ENCODE assay signal across 10 cellular contexts in the genomic region with DNA sequence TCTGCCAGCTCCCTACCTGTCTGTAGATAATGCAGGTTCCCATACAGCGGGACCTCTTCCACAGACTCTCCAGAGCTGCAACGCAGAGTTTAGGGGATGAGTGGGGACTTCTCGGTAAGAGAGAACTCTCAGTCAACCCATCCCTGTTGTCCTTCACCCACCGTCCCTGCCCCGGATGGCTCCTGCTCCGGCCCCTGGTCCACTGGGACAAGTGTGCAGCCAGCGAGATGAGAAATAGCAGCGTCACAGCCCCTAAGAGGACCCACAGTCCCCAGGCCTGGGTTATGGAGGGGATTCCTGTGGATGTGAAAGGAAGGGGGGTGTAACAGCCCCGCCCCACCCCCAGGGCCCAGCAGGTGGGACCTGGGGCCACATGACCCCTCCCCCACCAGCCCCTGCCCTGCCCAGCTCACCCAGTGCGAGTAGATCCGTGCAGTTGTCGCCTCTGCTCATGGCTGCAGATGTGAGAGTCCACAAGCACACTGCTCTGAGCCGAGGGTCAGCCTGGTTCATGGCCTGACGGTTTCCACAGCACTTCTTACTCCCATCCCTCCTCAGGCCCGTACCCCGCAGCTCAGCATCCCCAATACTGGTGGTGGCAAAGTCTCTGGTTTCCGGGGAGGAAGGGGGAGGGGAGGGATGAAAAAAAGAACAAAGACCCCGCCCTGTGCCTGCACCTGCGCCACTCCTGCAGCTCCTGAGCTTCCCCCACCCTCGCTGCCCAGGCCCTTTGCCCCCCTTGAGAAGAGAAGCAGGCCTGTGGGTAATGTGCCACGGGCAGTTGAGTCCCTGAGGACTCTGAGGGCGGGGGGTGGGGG. TPM values are rescaled to one million over a fixed set of nuclear protein-coding genes. Genes with fewer than 3 reads are reported as not detected.
DNase-seq lines count a peak whose midpoint lies in the region; ATAC-seq, FAIRE-seq and TF ChIP-seq lines count a peak whose summit lies in the region.
"Had no signal": no experiment of that assay in that cellular context is flagged by ENCODE, and none has a peak within 500 bp of the region (broad histone marks: within the 10 kb centered on the region; RNA-seq: fewer than 3 reads in every experiment).

A gene with protein sequence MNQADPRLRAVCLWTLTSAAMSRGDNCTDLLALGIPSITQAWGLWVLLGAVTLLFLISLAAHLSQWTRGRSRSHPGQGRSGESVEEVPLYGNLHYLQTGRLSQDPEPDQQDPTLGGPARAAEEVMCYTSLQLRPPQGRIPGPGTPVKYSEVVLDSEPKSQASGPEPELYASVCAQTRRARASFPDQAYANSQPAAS (minus strand): TSS at position 591 of the 818 bp plus-strand sequence. CDS start 78 bp downstream, at position 513.

- H3K9me3 ChIP-seq in breast epithelium = no peaks in the 10 kb centered on the region
- H3K9me3 ChIP-seq in keratinocyte (ENCODE audit: control insufficient read depth, low read depth, low read length) = no peaks in the 10 kb centered on the region

- no peak within 1 kb of the TSS for H3K9ac ChIP-seq in keratinocyte (ENCODE audit: control insufficient read depth, extremely low read depth, insufficient read depth, low read length)

- H3K9me3 Mint-ChIP-seq in MCF 10A (ENCODE audit: unreplicated experiment) = no peaks in the 10 kb centered on the region
- H3K9me3 Mint-ChIP-seq in activated CD4-positive, alpha-beta memory T cell treated with anti-CD3 and anti-CD28 coated beads for 36 hours = no peaks in the 10 kb centered on the region
- no peaks in the 10 kb centered on the region for H3K9me3 Mint-ChIP-seq in type B pancreatic cell

- H3K27me3 ChIP-seq in breast epithelium (no peaks in the 10 kb centered on the region), keratinocyte (ENCODE audit: control insufficient read depth, extremely low read depth, insufficient read depth, low read length) (no peaks in the 10 kb centered on the region)

- H3K4me1 Mint-ChIP-seq in MCF 10A (ENCODE audit: insufficient read depth, unreplicated experiment) = peaks cover 5% of the 10 kb centered on the region
- peaks cover 49% of the 10 kb centered on the region for H3K4me1 Mint-ChIP-seq in activated CD4-positive, alpha-beta memory T cell treated with anti-CD3 and anti-CD28 coated beads for 36 hours (ENCODE audit: low read depth)
- H3K4me1 Mint-ChIP-seq in type B pancreatic cell (ENCODE audit: unreplicated experiment) = peaks cover 17% of the 10 kb centered on the region

- H3K27ac Mint-ChIP-seq in MCF 10A (ENCODE audit: low read depth, unreplicated experiment) (no peak within 1 kb of the TSS), type B pancreatic cell (peak within 1 kb of the TSS; percentile 65)
- H3K27ac Mint-ChIP-seq in activated CD4-positive, alpha-beta memory T cell treated with anti-CD3 and anti-CD28 coated beads for 36 hours = peak within 1 kb of the TSS; percentile 96

- H3K27ac ChIP-seq in breast epithelium = peak within 1 kb of the TSS; percentile 7 to 66
- H3K27ac ChIP-seq in keratinocyte (ENCODE audit: control insufficient read depth, insufficient read depth, low read length) = no peak within 1 kb of the TSS

- no peak for FAIRE-seq in keratinocyte (lab: Jason Lieb, UNC)

- H3K4me3 ChIP-seq in breast epithelium (peak within 1 kb of the TSS in 2 of 3 donors; percentile 3 to 7), keratinocyte (ENCODE audit: control insufficient read depth in 2 of 3, extremely low read depth in 1 of 3, insufficient read depth in 2 of 3, low read depth in 1 of 3, low read length in 3 of 3) (no peak within 1 kb of the TSS)

- dilution Hi-C loops in keratinocyte (cut with MboI; ENCODE audit: extremely low pct_ligation_motif_present, low sequenced_read_pairs) = no loop called here

- no peaks in the 10 kb centered on the region for H3K9me1 ChIP-seq in keratinocyte (ENCODE audit: control insufficient read depth, extremely low read depth, insufficient read depth, low read length)

- H3K36me3 ChIP-seq in breast epithelium = no peaks in the 10 kb centered on the region
- H3K36me3 ChIP-seq in keratinocyte (ENCODE audit: control insufficient read depth in 2 of 2, extremely low read depth in 1 of 2, insufficient read depth in 2 of 2, low read length in 2 of 2) = no peaks in the 10 kb centered on the region

- DNase-seq in breast epithelium (ENCODE audit: low spot score in 2 of 2) (no peak), MCF 10A (ENCODE audit: unreplicated experiment) (no peak), keratinocyte (ENCODE audit: low read depth, low spot score) (no peak), type B pancreatic cell (ENCODE audit: extremely low spot score, unreplicated experiment) (no peak), epidermal melanocyte (ENCODE audit: insufficient read length, low spot score) (no peak), C1 segment of cervical spinal cord (lab: John Stamatoyannopoulos, UW) (no peak)
- DNase-seq in activated CD4-positive, alpha-beta memory T cell treated with anti-CD3 and anti-CD28 coated beads for 36 hours = peak; percentile 61
- DNase-seq: NCI-H345 had no signal

- no peak for TF ChIP-seq CTCF in breast epithelium (IDR thresholded peaks at IDR 0.05)
- no peak for TF ChIP-seq CTCF in MCF 10A (IDR thresholded peaks at IDR 0.05; ENCODE audit: unreplicated experiment)
- TF ChIP-seq CTCF in keratinocyte (optimal IDR thresholded peaks at IDR 0.05 in 1 of 3, IDR thresholded peaks at IDR 0.05 in 1 of 3, conservative IDR thresholded peaks at IDR 0.05 in 1 of 3; ENCODE audit: extremely low read depth in 1 of 3, insufficient read depth in 2 of 3, low read length in 3 of 3) = no peak
- TF ChIP-seq CTCF in type B pancreatic cell (conservative IDR thresholded peaks at IDR 0.05) = no peak

- H4K20me1 ChIP-seq in keratinocyte (ENCODE audit: control insufficient read depth, extremely low read depth, insufficient read depth, low read length) = no peaks in the 10 kb centered on the region

- H3K4me2 ChIP-seq in keratinocyte (ENCODE audit: control insufficient read depth, extremely low read depth, insufficient read depth, low read depth, low read length) = no peak within 1 kb of the TSS

- intact Hi-C loops in breast epithelium (cut with DNase I; ENCODE audit: low total_unique reads) (loop anchor here (5.0 kb wide), 1 partner anchor 43 kb away; the partner anchor contains the start of gene TESK1), MCF 10A (cut with micrococcal nuclease) (loop anchor here (10.0 kb wide), 1 partner anchor 254 kb away; the partner anchor contains the start of genes HRCT1 and SPAAR)
- intact Hi-C loops in activated CD4-positive, alpha-beta memory T cell treated with anti-CD3 and anti-CD28 coated beads for 36 hours (cut with micrococcal nuclease) = no loop called here

- POLR2A ChIA-PET in MCF 10A (lab: Yijun Ruan, JAX) = no interaction called here
- POLR2A ChIA-PET in activated CD4-positive, alpha-beta memory T cell treated with anti-CD3 and anti-CD28 coated beads for 36 hours (lab: Charles Lee) = interaction anchor here (0.6 to 4.6 kb wide), 9 partner anchors 7 to 82 kb away, joined by 3 to 43 read pairs (median 6); partner anchors contain the start of genes ARHGEF39, CCDC107, CREB3 and RMRP

- H3K4me1 ChIP-seq in breast epithelium = no peaks in the 10 kb centered on the region
- peaks cover 17% of the 10 kb centered on the region for H3K4me1 ChIP-seq in keratinocyte (ENCODE audit: control insufficient read depth, extremely low read depth, insufficient read depth, low read length)

- H3K4me3 Mint-ChIP-seq in MCF 10A (ENCODE audit: unreplicated experiment) = no peak within 1 kb of the TSS
- peak within 1 kb of the TSS; percentile 93 for H3K4me3 Mint-ChIP-seq in activated CD4-positive, alpha-beta memory T cell treated with anti-CD3 and anti-CD28 coated beads for 36 hours
- H3K4me3 Mint-ChIP-seq in type B pancreatic cell = no peak within 1 kb of the TSS

- H3K79me2 ChIP-seq in keratinocyte (ENCODE audit: control insufficient read depth, insufficient read depth, low read length) = no peaks in the 10 kb centered on the region

- ATAC-seq in HG03442 (IDR thresholded peaks at IDR 0.05; ENCODE audit: unreplicated experiment) = no peak

- H3K36me3 Mint-ChIP-seq in MCF 10A (ENCODE audit: insufficient read depth, unreplicated experiment) (no peaks in the 10 kb centered on the region), type B pancreatic cell (no peaks in the 10 kb centered on the region)
- H3K36me3 Mint-ChIP-seq in activated CD4-positive, alpha-beta memory T cell treated with anti-CD3 and anti-CD28 coated beads for 36 hours = peaks cover 10% of the 10 kb centered on the region

- BruUV-seq in MCF 10A (replicated peaks; lab: Mats Ljungman, UMichigan) = no TSS peak

- CTCF ChIA-PET in MCF 10A (lab: Yijun Ruan, JAX) = interaction anchor here (0.6 to 0.9 kb wide), 3 partner anchors 30 to 82 kb away, joined by 3 read pairs; no protein-coding TSS in a partner anchor
- CTCF ChIA-PET in activated CD4-positive, alpha-beta memory T cell treated with anti-CD3 and anti-CD28 coated beads for 36 hours (lab: Charles Lee) = interaction anchor here (0.8 to 6.2 kb wide), 9 partner anchors 7 to 84 kb away, joined by 3 to 82 read pairs (median 5); partner anchors contain the start of genes CCDC107, CREB3, RMRP and TLN1

- no peak for TF ChIP-seq POLR2A in breast epithelium (IDR thresholded peaks at IDR 0.05)

- peak within 1 kb of the TSS; percentile 42 for H2AFZ ChIP-seq in keratinocyte (ENCODE audit: control insufficient read depth, low read length)

- H3K27me3 Mint-ChIP-seq in MCF 10A (ENCODE audit: insufficient read depth, unreplicated experiment) (no peaks in the 10 kb centered on the region), type B pancreatic cell (no peaks in the 10 kb centered on the region)
- no peaks in the 10 kb centered on the region for H3K27me3 Mint-ChIP-seq in activated CD4-positive, alpha-beta memory T cell treated with anti-CD3 and anti-CD28 coated beads for 36 hours

RNA-seq across cellular contexts. Expression of the gene that starts here (rescaled TPM):
- total RNA-seq in breast epithelium (1 to 10 TPM; 1.2 to 3.2 (median 1.3) TPM), MCF 10A (2022) (not detected in 2 replicates), type B pancreatic cell (ENCODE audit: low replicate concordance) (not detected in 2 replicates)
- total RNA-seq in activated CD4-positive, alpha-beta memory T cell treated with anti-CD3 and anti-CD28 coated beads for 36 hours = 10 to 100 TPM; 74.6 to 75.8 TPM
- polyA plus RNA-seq in keratinocyte = not detected in 3 replicates
- polyA plus RNA-seq in keratinocyte (2011; ENCODE audit: low read depth) = not detected
- not detected in 2 replicates for polyA plus RNA-seq in keratinocyte (2011; cell fraction: cytosol; rRNA removed)
- not detected in 2 replicates for polyA plus RNA-seq in keratinocyte (2011; cell fraction: nucleus; rRNA removed)
- not detected in 2 replicates for polyA plus RNA-seq in keratinocyte (2012; ENCODE audit: low replicate concordance)
- polyA minus RNA-seq in keratinocyte = not detected in 3 replicates
- polyA minus RNA-seq in keratinocyte (2011; cell fraction: cytosol; rRNA and poly(A)+ RNA removed) = not detected
- polyA minus RNA-seq in keratinocyte (2011; cell fraction: nucleus; rRNA and poly(A)+ RNA removed) = not detected in 2 replicates
- total RNA-seq: fibroblast of villous mesenchyme had no signal

Comparison
In these comparisons a context has a peak if more than half of its experiments do, and no peak if none do; other contexts are left out.
1. RNA of the gene that starts here (total RNA-seq): 74.6 to 75.8 TPM in activated CD4-positive, alpha-beta memory T cell treated with anti-CD3 and anti-CD28 coated beads for 36 hours; 1.2 to 3.2 TPM in breast epithelium, not detected in MCF 10A and not detected in type B pancreatic cell; every median in the first group is over 10 times any median in the second.
2. H3K4me3 ChIP-seq: peak in breast epithelium (2 of 3); none in keratinocyte (0 of 3).